In genomic region chr13:47508518-47509228, GRCh38 we compare ENCODE assay signal across 24 cellular contexts.
"Had no signal": no experiment of that assay in that cellular context is flagged by ENCODE, and none has a peak within 500 bp of the region (broad histone marks: within the 10 kb centered on the region; RNA-seq: fewer than 3 reads in every experiment).

No MANE protein-coding gene starts in this region.

- H3K9me3 Mint-ChIP-seq: endodermal cell, memory B cell, mesothelial cell of epicardium had no signal

- H3K4me1 Mint-ChIP-seq: endodermal cell, immature natural killer cell, memory B cell, mesothelial cell of epicardium, natural killer cell had no signal

- DNase-seq: central memory CD4-positive, alpha-beta T cell; effector CD4-positive, alpha-beta T cell; endodermal cell; gastrocnemius medialis; immature natural killer cell; kidney; left colon; natural killer cell; psoas muscle; retina; sigmoid colon; stimulated activated CD4-positive, alpha-beta T cell treated with anti-CD3 and anti-CD28 coated beads, Interleukin-2, amount 100 ng/mL, for 24 hours; stimulated activated CD4-positive, alpha-beta T cell treated with anti-CD3 and anti-CD28 coated beads, Interleukin-4, amount 100 ng/mL, for 4 hours; stimulated activated naive CD4-positive, alpha-beta T cell; stomach; substantia nigra; trophoblast cell had no signal

- H3K4me3 Mint-ChIP-seq: endodermal cell, immature natural killer cell, memory B cell, mesothelial cell of epicardium, natural killer cell had no signal

- H3K9me3 ChIP-seq: gastrocnemius medialis, psoas muscle, sigmoid colon, stomach, thoracic aorta had no signal

- H3K27me3 ChIP-seq: gastrocnemius medialis, sigmoid colon, stomach had no signal

- H2AFZ ChIP-seq: parathyroid adenoma had no signal

- H3K79me2 ChIP-seq: parathyroid adenoma had no signal

- H3K36me3 Mint-ChIP-seq: immature natural killer cell, memory B cell, mesothelial cell of epicardium, natural killer cell had no signal

- ATAC-seq: gastrocnemius medialis, left colon, natural killer cell, psoas muscle had no signal

- H3K9ac ChIP-seq: parathyroid adenoma had no signal

- H3K27ac ChIP-seq: coronary artery, gastrocnemius medialis, parathyroid adenoma, psoas muscle, sigmoid colon, skin epidermis, stomach, thoracic aorta had no signal

- H3K36me3 ChIP-seq: gastrocnemius medialis, sigmoid colon, stomach, thoracic aorta had no signal

- H3K4me3 ChIP-seq: coronary artery, gastrocnemius medialis, psoas muscle, sigmoid colon, skin epidermis, stomach, thoracic aorta had no signal

- FAIRE-seq: endothelial cell of umbilical vein, kidney had no signal

- H3K27ac Mint-ChIP-seq: endodermal cell, immature natural killer cell, memory B cell, mesothelial cell of epicardium, natural killer cell had no signal

- H3K4me1 ChIP-seq: gastrocnemius medialis, parathyroid adenoma, psoas muscle, sigmoid colon, stomach had no signal
